ENCODE assay signal across 18 cellular contexts in genomic region chr11:117319214-117319840, GRCh38. TPM values are rescaled to one million over a fixed set of nuclear protein-coding genes. Genes with fewer than 3 reads are reported as not detected.
DNase-seq lines count a peak whose midpoint lies in the region; ATAC-seq, FAIRE-seq and TF ChIP-seq lines count a peak whose summit lies in the region.
"Had no signal": no experiment of that assay in that cellular context is flagged by ENCODE, and none has a peak within 500 bp of the region (broad histone marks: within the 10 kb centered on the region; RNA-seq: fewer than 3 reads in every experiment).

No MANE protein-coding gene starts in this region.

- H3K27ac ChIP-seq in astrocyte (ENCODE audit: low read depth, low read length): no peak overlapping the region
- H3K27ac ChIP-seq: KMS-11 had no signal

- peak overlapping the region; percentile 4 for H3K4me2 ChIP-seq in astrocyte (ENCODE audit: low read length)
- H3K4me2 ChIP-seq: KMS-11 had no signal

- H3K4me3 ChIP-seq in astrocyte (ENCODE audit: insufficient read depth, low read depth, low read length) (no peak overlapping the region), retinal pigment epithelial cell (ENCODE audit: low read length) (no peak overlapping the region)

- peaks cover 15% of the 10 kb centered on the region for H3K79me2 ChIP-seq in astrocyte (ENCODE audit: insufficient read depth, low read length)

- H3K9me3 ChIP-seq in astrocyte (ENCODE audit: insufficient read depth, low read depth, low read length): no peaks in the 10 kb centered on the region
- H3K9me3 ChIP-seq: BE2C had no signal

- no peak overlapping the region for H2AFZ ChIP-seq in astrocyte (ENCODE audit: low read depth, low read length)

- peak; percentile 27 for DNase-seq in GM03348 (ENCODE audit: low spot score)
- peak; percentile 73 for DNase-seq in astrocyte (ENCODE audit: low read depth)
- DNase-seq in fibroblast of peridontal ligament (ENCODE audit: extremely low read depth): peak; percentile 58
- peak; percentile 15 for DNase-seq in retinal pigment epithelial cell (ENCODE audit: low read depth)
- DNase-seq in T-helper 1 cell: no peak
- no peak for DNase-seq in T-helper 9 cell
- no peak for DNase-seq in globus pallidus (ENCODE audit: low spot score)
- DNase-seq: activated T-cell treated with anti-CD3 and anti-CD28 coated beads, Interleukin-2, amount 50 U/mL, for 24 hours; BE2C; effector memory CD4-positive, alpha-beta T cell; GOT3; NCI-H1417; NCI-H446 treated with DMSO at 0.1 percent for 48 hours; NK-92 treated with Interleukin-12 subunit alpha and Interleukin-12 subunit beta, amount 100 ng/mL, for 24 hours; small intestine had no signal

- ATAC-seq in GM19467 (IDR thresholded peaks at IDR 0.05; ENCODE audit: unreplicated experiment): no peak

- no peaks in the 10 kb centered on the region for H3K36me3 Mint-ChIP-seq in astrocyte (ENCODE audit: low read depth, unreplicated experiment)
- H3K36me3 Mint-ChIP-seq: activated naive CD4-positive, alpha-beta T cell treated with anti-CD3 and anti-CD28 coated beads, Interleukin-2, amount 50 U/mL, for 24 hours had no signal

- H3K9me3 Mint-ChIP-seq in astrocyte (ENCODE audit: unreplicated experiment): no peaks in the 10 kb centered on the region
- H3K9me3 Mint-ChIP-seq: activated naive CD4-positive, alpha-beta T cell treated with anti-CD3 and anti-CD28 coated beads, Interleukin-2, amount 50 U/mL, for 24 hours; activated T-cell treated with anti-CD3 and anti-CD28 coated beads, Interleukin-2, amount 50 U/mL, for 24 hours had no signal

- H3K27me3 ChIP-seq in astrocyte (ENCODE audit: insufficient read depth, low read length): no peaks in the 10 kb centered on the region
- H3K27me3 ChIP-seq: BE2C had no signal

- H3K4me1 ChIP-seq in astrocyte (ENCODE audit: insufficient read depth, low read length): peaks cover 13% of the 10 kb centered on the region
- H3K4me1 ChIP-seq: BE2C had no signal

- no peaks in the 10 kb centered on the region for H3K36me3 ChIP-seq in astrocyte (ENCODE audit: insufficient read depth, low read length)
- H3K36me3 ChIP-seq: BE2C had no signal

- no peak overlapping the region for H3K4me3 Mint-ChIP-seq in astrocyte (ENCODE audit: unreplicated experiment)
- H3K4me3 Mint-ChIP-seq: activated naive CD4-positive, alpha-beta T cell treated with anti-CD3 and anti-CD28 coated beads, Interleukin-2, amount 50 U/mL, for 24 hours; activated T-cell treated with anti-CD3 and anti-CD28 coated beads, Interleukin-2, amount 50 U/mL, for 24 hours had no signal

- FAIRE-seq in astrocyte (lab: Jason Lieb, UNC): peak; percentile 59
- FAIRE-seq: small intestine had no signal

- peaks cover 3% of the 10 kb centered on the region for H4K20me1 ChIP-seq in astrocyte (ENCODE audit: insufficient read depth, low read length)

- H3K27me3 Mint-ChIP-seq in astrocyte (ENCODE audit: low read depth, unreplicated experiment): no peaks in the 10 kb centered on the region

- peak overlapping the region; percentile 8 for H3K9ac ChIP-seq in astrocyte (ENCODE audit: low read length)
- H3K9ac ChIP-seq: KMS-11 had no signal

- H3K4me1 Mint-ChIP-seq in astrocyte (ENCODE audit: low read depth, unreplicated experiment): peaks cover 7% of the 10 kb centered on the region

- H3K27ac Mint-ChIP-seq in astrocyte (ENCODE audit: unreplicated experiment): no peak overlapping the region
- H3K27ac Mint-ChIP-seq: activated naive CD4-positive, alpha-beta T cell treated with anti-CD3 and anti-CD28 coated beads, Interleukin-2, amount 50 U/mL, for 24 hours; activated T-cell treated with anti-CD3 and anti-CD28 coated beads, Interleukin-2, amount 50 U/mL, for 24 hours had no signal

- TF ChIP-seq CTCF in astrocyte (IDR thresholded peaks at IDR 0.05; ENCODE audit: insufficient read depth, low read depth, low read length): no peak
- TF ChIP-seq CTCF in retinal pigment epithelial cell (conservative IDR thresholded peaks at IDR 0.05; ENCODE audit: low read depth, low read length): no peak

RNA-seq across cellular contexts. Expression of gene BACE1, which starts 3.3 kb away (rescaled TPM):
- 32.6 and 37.2 TPM in 2 replicates for total RNA-seq in astrocyte

RNA-seq across cellular contexts. Expression of gene CEP164, which starts 8.3 kb away (rescaled TPM):
- total RNA-seq in astrocyte: 36.1 and 40.5 TPM in 2 replicates

RNA-seq across cellular contexts. Expression of gene BACE1-AS, which starts 28.2 kb away (rescaled TPM):
- 6.7 and 6.8 TPM in 2 replicates for total RNA-seq in astrocyte

Comparison
In these comparisons a context has a peak if more than half of its experiments do, and no peak if none do; other contexts are left out.
1. DNase-seq: peak in GM03348 (single experiment), astrocyte (single experiment), fibroblast of peridontal ligament (single experiment) and retinal pigment epithelial cell (single experiment); none in T-helper 1 cell (0 of 5), T-helper 9 cell (single experiment) and globus pallidus (single experiment).